ENCODE assay signal across 11 cellular contexts in genomic region chr3:44993471-44994205, GRCh38. TPM values are rescaled to one million over a fixed set of nuclear protein-coding genes. Genes with fewer than 3 reads are reported as not detected.
DNase-seq lines count a peak whose midpoint lies in the region; ATAC-seq and TF ChIP-seq lines count a peak whose summit lies in the region.
"Had no signal": no experiment of that assay in that cellular context is flagged by ENCODE, and none has a peak within 500 bp of the region (broad histone marks: within the 10 kb centered on the region; RNA-seq: fewer than 3 reads in every experiment).

No MANE protein-coding gene starts in this region.

- no peak for TF ChIP-seq EP300 in esophagus muscularis mucosa (IDR thresholded peaks at IDR 0.05)

- H3K36me3 Mint-ChIP-seq in effector memory CD8-positive, alpha-beta T cell (ENCODE audit: insufficient read depth) = peaks cover 24% of the 10 kb centered on the region

- peak overlapping the region; percentile 46 to 53 for H3K27ac ChIP-seq in mucosa of rectum (ENCODE audit: low read depth in 2 of 2, low read length in 2 of 2)
- no peak overlapping the region for H3K27ac ChIP-seq in esophagus muscularis mucosa (replicated peaks in 1 of 4)

- H3K4me1 Mint-ChIP-seq in effector memory CD8-positive, alpha-beta T cell (ENCODE audit: low read depth in 2 of 2) = peaks cover 9 to 23% of the 10 kb centered on the region in 2 donors

- H3K9me3 Mint-ChIP-seq in effector memory CD8-positive, alpha-beta T cell = no peaks in the 10 kb centered on the region
- H3K9me3 Mint-ChIP-seq: activated naive CD4-positive, alpha-beta T cell treated with anti-CD3 and anti-CD28 coated beads, Interleukin-2, amount 50 U/mL, for 72 hours had no signal

- intact Hi-C loops in esophagus muscularis mucosa (cut with DNase I) = no loop called here

- TF ChIP-seq CTCF in esophagus muscularis mucosa (IDR thresholded peaks at IDR 0.05) = no peak

- peak; percentile 85 for DNase-seq in AG20443 (ENCODE audit: low spot score)
- peak; percentile 85 for DNase-seq in LHCN-M2 (ENCODE audit: low read depth)
- DNase-seq in epidermal melanocyte (ENCODE audit: insufficient read length, low spot score) = peak; percentile 54
- no peak for DNase-seq in esophagus muscularis mucosa (ENCODE audit: extremely low spot score)
- DNase-seq in effector memory CD8-positive, alpha-beta T cell = no peak
- no peak for DNase-seq in 8988T
- DNase-seq in ACHN = no peak
- DNase-seq: DND-41, NCI-H1694 treated with DMSO at 0.1 percent for 48 hours had no signal

- H3K9ac ChIP-seq in mucosa of rectum (ENCODE audit: low read depth in 1 of 2, low read length in 2 of 2) = peak overlapping the region in 1 of 2 donors; percentile 5

- no peak overlapping the region for H3K4me3 Mint-ChIP-seq in effector memory CD8-positive, alpha-beta T cell

- H3K27me3 ChIP-seq in mucosa of rectum (ENCODE audit: control insufficient read depth in 2 of 2, insufficient read depth in 2 of 2, low read length in 2 of 2) (no peaks in the 10 kb centered on the region), esophagus muscularis mucosa (no peaks in the 10 kb centered on the region)

- in situ Hi-C loops in ACHN (cut with HindIII; ENCODE audit: low pct_ligation_motif_present, low pct_unique_long_range_greater_than_20kb, low sequenced_read_pairs) = no loop called here

- H3K27ac Mint-ChIP-seq in effector memory CD8-positive, alpha-beta T cell = peak overlapping the region in 1 of 2 donors; percentile 42

- no peaks in the 10 kb centered on the region for H3K27me3 Mint-ChIP-seq in effector memory CD8-positive, alpha-beta T cell

- H3K9me3 ChIP-seq in mucosa of rectum (ENCODE audit: control insufficient read depth in 2 of 2, low read length in 2 of 2) (no peaks in the 10 kb centered on the region), esophagus muscularis mucosa (no peaks in the 10 kb centered on the region)

- peaks cover 21 to 39% of the 10 kb centered on the region in 2 donors for H3K36me3 ChIP-seq in mucosa of rectum (ENCODE audit: control insufficient read depth in 2 of 2, insufficient read depth in 2 of 2, low read length in 2 of 2)
- H3K36me3 ChIP-seq in esophagus muscularis mucosa = peaks cover 0 to 65% (median 40%) of the 10 kb centered on the region in 4 donors

- no peak for TF ChIP-seq POLR2A in esophagus muscularis mucosa (IDR thresholded peaks at IDR 0.05; ENCODE audit: low read depth)

- no peak for ATAC-seq in effector memory CD8-positive, alpha-beta T cell (replicated peaks)

- H3K4me1 ChIP-seq in mucosa of rectum (ENCODE audit: control insufficient read depth in 2 of 2, insufficient read depth in 2 of 2, low read length in 2 of 2) = peaks cover 11 to 26% of the 10 kb centered on the region in 2 donors
- peaks cover 17 to 38% (median 25%) of the 10 kb centered on the region in 4 donors for H3K4me1 ChIP-seq in esophagus muscularis mucosa

- H3K4me3 ChIP-seq in mucosa of rectum (ENCODE audit: low read length in 2 of 2) = no peak overlapping the region
- no peak overlapping the region for H3K4me3 ChIP-seq in esophagus muscularis mucosa

RNA-seq across cellular contexts. Expression of gene EXOSC7, which starts 17.6 kb away (rescaled TPM):
- 53.7 and 58.7 TPM in 2 replicates for total RNA-seq in LHCN-M2 (2014; rRNA removed)
- polyA plus RNA-seq in LHCN-M2 (2012) = 61.4 TPM
- 10 to 100 TPM; 20.8 to 35.1 (median 29.2) TPM for total RNA-seq in esophagus muscularis mucosa

RNA-seq across cellular contexts. Expression of gene ZDHHC3, which starts 17.7 kb away (rescaled TPM):
- 50.1 and 61.3 TPM in 2 replicates for total RNA-seq in LHCN-M2 (2014; rRNA removed)
- 61.0 TPM for polyA plus RNA-seq in LHCN-M2 (2012)
- total RNA-seq in esophagus muscularis mucosa = 10 to 100 TPM; 59.6 to 81.3 (median 72.8) TPM

RNA-seq across cellular contexts. Expression of gene CLEC3B, which starts 32.5 kb away (rescaled TPM):
- total RNA-seq in LHCN-M2 (2014; rRNA removed) (0.38 and 0.40 TPM in 2 replicates), esophagus muscularis mucosa (100 to 1,000 TPM in 1 of 4 donors, 10 to 100 TPM in 3; 47.1 to 144 (median 75.1) TPM)
- polyA plus RNA-seq in LHCN-M2 (2012) = 5.1 TPM
- total RNA-seq: activated naive CD4-positive, alpha-beta T cell treated with anti-CD3 and anti-CD28 coated beads, Interleukin-2, amount 50 U/mL, for 72 hours had no signal

Comparison
In these comparisons a context has a peak if more than half of its experiments do, and no peak if none do; other contexts are left out.
1. DNase-seq: peak in AG20443 (single experiment), LHCN-M2 (single experiment) and epidermal melanocyte (single experiment); none in esophagus muscularis mucosa (single experiment), effector memory CD8-positive, alpha-beta T cell (0 of 3), 8988T (single experiment) and ACHN (single experiment).
2. H3K27ac ChIP-seq: peak in mucosa of rectum (2 of 2); none in esophagus muscularis mucosa (0 of 4).
3. RNA of gene CLEC3B, which starts 32.5 kb away (total RNA-seq): 47.1 to 144 TPM in esophagus muscularis mucosa; 0.38 to 0.40 TPM in LHCN-M2; every median in the first group is over 10 times any median in the second.